Comparison of ENCODE assay signal across 8 cellular contexts in genomic region chr5:126449751-126450271, GRCh38. TPM values are rescaled to one million over a fixed set of nuclear protein-coding genes. Genes with fewer than 3 reads are reported as not detected.
A peak's percentile ranks its signal among the peaks of the same experiment; 100 is the strongest.
DNase-seq lines count a peak whose midpoint lies in the region; ATAC-seq, FAIRE-seq and TF ChIP-seq lines count a peak whose summit lies in the region.

No MANE protein-coding gene starts in this region.

- TF ChIP-seq CTCF in HFFc6 (IDR thresholded peaks at IDR 0.05) (no peak), Panc1 (IDR thresholded peaks at IDR 0.05) (no peak)

- peak overlapping the region; percentile 99 for H3K27ac Mint-ChIP-seq in HFFc6

- H3K27ac ChIP-seq in Panc1 (ENCODE audit: low read length): no peak overlapping the region

- H3K9me3 ChIP-seq in Panc1 (ENCODE audit: control insufficient read depth, insufficient read depth, low read depth, low read length): no peaks in the 10 kb centered on the region

- BruUV-seq in Panc1 (replicated peaks; lab: Mats Ljungman, UMichigan): no TSS peak

- POLR2A ChIA-PET in Panc1 (lab: Charles Lee): interaction anchor here (0.5 to 0.6 kb wide), 3 partner anchors 99 to 404 kb away, joined by 4 to 10 read pairs (median 4); no protein-coding TSS in a partner anchor

- in situ Hi-C loops in Panc1 (cut with HindIII; ENCODE audit: low pct_unique_long_range_greater_than_20kb, low sequenced_read_pairs): no loop called here

- peak; percentile 81 for FAIRE-seq in GM12892 (lab: Jason Lieb, UNC)

- peaks cover 77% of the 10 kb centered on the region for H3K36me3 Mint-ChIP-seq in HFFc6 (ENCODE audit: low read depth)

- H3K36me3 ChIP-seq in Panc1 (ENCODE audit: control insufficient read depth, insufficient read depth, low read length): no peaks in the 10 kb centered on the region

- H3K27me3 ChIP-seq in Panc1 (ENCODE audit: control insufficient read depth, insufficient read depth, low read length): no peaks in the 10 kb centered on the region

- intact Hi-C loops in Panc1 (cut with micrococcal nuclease; ENCODE audit: unreplicated experiment) (no loop called here), left ventricle myocardium superior (cut with micrococcal nuclease) (no loop called here)

- peak overlapping the region; percentile 81 for H3K4me3 Mint-ChIP-seq in HFFc6

- peak; percentile 63; the same call in 1 of the 2 replicates for ATAC-seq in Panc1
- peak; percentile 57 for ATAC-seq in left ventricle myocardium superior

- no peak for TF ChIP-seq POLR2A in GM12892 (IDR thresholded peaks at IDR 0.05; ENCODE audit: low read depth, low read length)

- peaks cover 12% of the 10 kb centered on the region for H3K27me3 Mint-ChIP-seq in HFFc6 (ENCODE audit: insufficient read depth)

- peaks cover 99% of the 10 kb centered on the region for H3K4me1 Mint-ChIP-seq in HFFc6 (ENCODE audit: low read depth)

- no peak overlapping the region for H3K4me3 ChIP-seq in Panc1 (ENCODE audit: low read depth in 2 of 2, low read length in 2 of 2)

- H3K9me3 Mint-ChIP-seq in HFFc6: no peaks in the 10 kb centered on the region

- H3K4me1 ChIP-seq in Panc1 (ENCODE audit: control insufficient read depth, insufficient read depth, low read length): no peaks in the 10 kb centered on the region

- CTCF ChIA-PET in Panc1 (lab: Charles Lee): no interaction called here

- DNase-seq in GM12892 (ENCODE audit: insufficient read length): no peak
- peak; percentile 56 for DNase-seq in HFFc6
- DNase-seq in Panc1 (ENCODE audit: low read depth, low spot score): no peak
- DNase-seq in activated naive CD4-positive, alpha-beta T cell (lab: John Stamatoyannopoulos, UW): peak in 3 of 4 experiments; percentile 3 to 11 (median 5)
- DNase-seq in left ventricle myocardium superior: no peak
- peak; percentile 48 to 49 for DNase-seq in stimulated activated CD4-positive, alpha-beta T cell treated with anti-CD3 and anti-CD28 coated beads, Interleukin-2, amount 100 ng/mL, for 48 hours
- no peak for DNase-seq in NCI-H1105 (lab: John Stamatoyannopoulos, UW)
- no peak for DNase-seq in GM19238 (ENCODE audit: insufficient read length, low spot score)

RNA-seq across cellular contexts. Expression of gene GRAMD2B, which starts 26.6 kb away (rescaled TPM):
- 5.2 TPM for polyA plus RNA-seq in GM12892 (2012; ENCODE audit: missing spikeins)
- 100 to 1,000 TPM in 2 of 6 experiments, 10 to 100 TPM in 4; 69.2 to 154 (median 80.5) TPM for total RNA-seq in HFFc6 (2021; fragmentation: NEBNext Ultra II Directional; extraction: Animal tissue kit (Norgen Biotek cat#: 25700))
- 4.1 TPM for total RNA-seq in Panc1 (2021; ENCODE audit: unreplicated experiment)
- 5.0 TPM for polyA plus RNA-seq in Panc1 (2012; ENCODE audit: insufficient read length)
- total RNA-seq in left ventricle myocardium superior: 35.2 TPM

Comparison
In these comparisons a context has a peak if more than half of its experiments do, and no peak if none do; other contexts are left out.
1. DNase-seq: peak in HFFc6 (single experiment), activated naive CD4-positive, alpha-beta T cell (3 of 4) and stimulated activated CD4-positive, alpha-beta T cell treated with anti-CD3 and anti-CD28 coated beads, Interleukin-2, amount 100 ng/mL, for 48 hours (2 of 2); none in GM12892 (single experiment), Panc1 (single experiment), left ventricle myocardium superior (single experiment), NCI-H1105 (single experiment) and GM19238 (single experiment).